Comparison of ENCODE assay signal across 1 cellular context in the genomic region with DNA sequence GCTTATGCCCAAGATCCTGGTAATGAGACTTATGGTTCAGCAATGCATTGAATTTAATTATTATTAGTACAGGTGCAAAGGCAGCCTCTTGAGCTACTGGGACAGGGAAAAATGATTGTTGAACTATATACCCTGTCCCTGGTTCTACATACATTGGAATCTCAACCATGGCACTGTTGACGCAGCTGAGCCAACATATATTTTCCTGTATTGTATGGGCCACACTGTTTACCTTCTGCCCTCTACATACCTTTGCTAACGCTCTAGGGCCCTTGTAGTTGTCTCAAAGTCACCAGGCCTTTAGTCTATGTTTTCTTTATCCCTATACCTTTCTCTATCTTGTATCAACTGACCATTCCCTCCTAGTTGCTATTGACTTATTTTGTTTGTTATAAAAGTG.
TF ChIP-seq lines count a peak whose summit lies in the region.

No MANE protein-coding gene starts in this region.

TF ChIP-seq in HepG2, 621 proteins besides CTCF, POLR2A, EP300 and RAD21 (continued from another document and continues in another):
- TF ChIP-seq HOXA3 (CRISPR knock-in tag; IDR thresholded peaks at IDR 0.05) (peak; percentile 46; the same call in 1 of the 2 replicates), KAT8 (CRISPR knock-in tag; IDR thresholded peaks at IDR 0.05) (no peak), ZNF788 (CRISPR knock-in tag; IDR thresholded peaks at IDR 0.05; ENCODE audit: borderline replicate concordance) (no peak), ZSCAN31 (CRISPR knock-in tag; IDR thresholded peaks at IDR 0.05; ENCODE audit: low read depth) (no peak), SMC3 (IDR thresholded peaks at IDR 0.05; ENCODE audit: low read length) (no peak), NR2F6 (IDR thresholded peaks at IDR 0.05) (no peak), NR2F6 (CRISPR knock-in tag; IDR thresholded peaks at IDR 0.05) (no peak), ATF3 (CRISPR knock-in tag; IDR thresholded peaks at IDR 0.05) (no peak), TEAD3 (CRISPR knock-in tag; optimal IDR thresholded peaks at IDR 0.05; ENCODE audit: borderline replicate concordance) (peak; percentile 71), CEBPB (IDR thresholded peaks at IDR 0.05; ENCODE audit: borderline replicate concordance, low read depth, low read length) (no peak), MTERF4 (CRISPR knock-in tag; IDR thresholded peaks at IDR 0.05) (no peak), SIN3A (IDR thresholded peaks at IDR 0.05; ENCODE audit: borderline replicate concordance, low read depth, low read length) (no peak), REXO4 (CRISPR knock-in tag; IDR thresholded peaks at IDR 0.05; ENCODE audit: borderline replicate concordance) (no peak), GFI1 (CRISPR knock-in tag; IDR thresholded peaks at IDR 0.05; ENCODE audit: borderline replicate concordance) (0 out of 2 replicates have a peak, but pooled peaks have one; percentile 28), TBX2 (CRISPR knock-in tag; IDR thresholded peaks at IDR 0.05; ENCODE audit: borderline replicate concordance) (peak; percentile 27; the same call in 1 of the 2 replicates), ZNF552 (CRISPR knock-in tag; IDR thresholded peaks at IDR 0.05; ENCODE audit: borderline replicate concordance) (no peak), ZNF382 (CRISPR knock-in tag; IDR thresholded peaks at IDR 0.05; ENCODE audit: borderline replicate concordance) (no peak), MAFG (CRISPR knock-in tag; IDR thresholded peaks at IDR 0.05) (no peak), CREM (IDR thresholded peaks at IDR 0.05) (0 out of 2 replicates have a peak, but pooled peaks have one; percentile 18), CREM (CRISPR knock-in tag; IDR thresholded peaks at IDR 0.05) (no peak), ZNF101 (CRISPR knock-in tag; IDR thresholded peaks at IDR 0.05; ENCODE audit: borderline replicate concordance, low read depth) (no peak), KDM5B (CRISPR knock-in tag; IDR thresholded peaks at IDR 0.05; ENCODE audit: borderline replicate concordance) (no peak), ZNF572 (CRISPR knock-in tag; IDR thresholded peaks at IDR 0.05) (no peak), ZNF772 (CRISPR knock-in tag; IDR thresholded peaks at IDR 0.05) (no peak), ZSCAN29 (CRISPR knock-in tag; conservative IDR thresholded peaks at IDR 0.05) (no peak), ZNF746 (CRISPR knock-in tag; IDR thresholded peaks at IDR 0.05) (no peak), SATB2 (CRISPR knock-in tag; IDR thresholded peaks at IDR 0.05) (no peak), JUNB (CRISPR knock-in tag; IDR thresholded peaks at IDR 0.05; ENCODE audit: borderline replicate concordance) (no peak), KLF16 (CRISPR knock-in tag; IDR thresholded peaks at IDR 0.05) (no peak), HDAC2 (CRISPR knock-in tag; IDR thresholded peaks at IDR 0.05) (peak; percentile 71), SIX1 (CRISPR knock-in tag; IDR thresholded peaks at IDR 0.05; ENCODE audit: borderline replicate concordance) (no peak; the same call in 1 of the 2 replicates), ZNF335 (CRISPR knock-in tag; IDR thresholded peaks at IDR 0.05) (no peak), ZBTB25 (CRISPR knock-in tag; IDR thresholded peaks at IDR 0.05) (no peak), ZNF180 (CRISPR knock-in tag; IDR thresholded peaks at IDR 0.05; ENCODE audit: borderline replicate concordance, low read depth) (no peak), ZHX1 (CRISPR knock-in tag; IDR thresholded peaks at IDR 0.05; ENCODE audit: low read depth) (no peak), ZNF232 (CRISPR knock-in tag; IDR thresholded peaks at IDR 0.05; ENCODE audit: borderline replicate concordance) (no peak), ELF3 (CRISPR knock-in tag; IDR thresholded peaks at IDR 0.05) (no peak), ZKSCAN5 (CRISPR knock-in tag; IDR thresholded peaks at IDR 0.05) (no peak), ESRRA (CRISPR knock-in tag; IDR thresholded peaks at IDR 0.05; ENCODE audit: low read depth) (no peak), RELA (CRISPR knock-in tag; IDR thresholded peaks at IDR 0.05) (no peak), ZFP1 (CRISPR knock-in tag; IDR thresholded peaks at IDR 0.05) (no peak), THRA (CRISPR knock-in tag; IDR thresholded peaks at IDR 0.05; ENCODE audit: borderline replicate concordance) (no peak), ZFP36 (IDR thresholded peaks at IDR 0.05; ENCODE audit: borderline replicate concordance, low read depth, low read length, partially characterized antibody) (no peak), CCAR2 (optimal IDR thresholded peaks at IDR 0.05; ENCODE audit: low read depth, low read length) (no peak), ZNF691 (CRISPR knock-in tag; IDR thresholded peaks at IDR 0.05; ENCODE audit: borderline replicate concordance, low read depth) (no peak), ZNF75D (CRISPR knock-in tag; IDR thresholded peaks at IDR 0.05; ENCODE audit: borderline replicate concordance) (no peak), SIX4 (CRISPR knock-in tag; IDR thresholded peaks at IDR 0.05) (peak; percentile 81), ZNF577 (CRISPR knock-in tag; IDR thresholded peaks at IDR 0.05; ENCODE audit: borderline replicate concordance, low read depth) (no peak), FOXM1 (CRISPR knock-in tag; IDR thresholded peaks at IDR 0.05) (no peak), POGZ (CRISPR knock-in tag; IDR thresholded peaks at IDR 0.05) (no peak), SIN3B (IDR thresholded peaks at IDR 0.05; ENCODE audit: low read length) (no peak), MLLT10 (CRISPR knock-in tag; IDR thresholded peaks at IDR 0.05) (no peak), NFKBIZ (CRISPR knock-in tag; IDR thresholded peaks at IDR 0.05) (no peak)
- TF ChIP-seq, protein P1, sequence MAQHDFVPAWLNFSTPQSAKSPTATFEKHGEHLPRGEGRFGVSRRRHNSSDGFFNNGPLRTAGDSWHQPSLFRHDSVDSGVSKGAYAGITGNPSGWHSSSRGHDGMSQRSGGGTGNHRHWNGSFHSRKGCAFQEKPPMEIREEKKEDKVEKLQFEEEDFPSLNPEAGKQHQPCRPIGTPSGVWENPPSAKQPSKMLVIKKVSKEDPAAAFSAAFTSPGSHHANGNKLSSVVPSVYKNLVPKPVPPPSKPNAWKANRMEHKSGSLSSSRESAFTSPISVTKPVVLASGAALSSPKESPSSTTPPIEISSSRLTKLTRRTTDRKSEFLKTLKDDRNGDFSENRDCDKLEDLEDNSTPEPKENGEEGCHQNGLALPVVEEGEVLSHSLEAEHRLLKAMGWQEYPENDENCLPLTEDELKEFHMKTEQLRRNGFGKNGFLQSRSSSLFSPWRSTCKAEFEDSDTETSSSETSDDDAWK (CRISPR knock-in tag; IDR thresholded peaks at IDR 0.05), result no peak
- TF ChIP-seq, protein P2, sequence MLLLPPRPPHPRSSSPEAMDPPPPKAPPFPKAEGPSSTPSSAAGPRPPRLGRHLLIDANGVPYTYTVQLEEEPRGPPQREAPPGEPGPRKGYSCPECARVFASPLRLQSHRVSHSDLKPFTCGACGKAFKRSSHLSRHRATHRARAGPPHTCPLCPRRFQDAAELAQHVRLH (CRISPR knock-in tag; IDR thresholded peaks at IDR 0.05; ENCODE audit: borderline replicate concordance, low read depth), result no peak
- TF ChIP-seq, protein P3, sequence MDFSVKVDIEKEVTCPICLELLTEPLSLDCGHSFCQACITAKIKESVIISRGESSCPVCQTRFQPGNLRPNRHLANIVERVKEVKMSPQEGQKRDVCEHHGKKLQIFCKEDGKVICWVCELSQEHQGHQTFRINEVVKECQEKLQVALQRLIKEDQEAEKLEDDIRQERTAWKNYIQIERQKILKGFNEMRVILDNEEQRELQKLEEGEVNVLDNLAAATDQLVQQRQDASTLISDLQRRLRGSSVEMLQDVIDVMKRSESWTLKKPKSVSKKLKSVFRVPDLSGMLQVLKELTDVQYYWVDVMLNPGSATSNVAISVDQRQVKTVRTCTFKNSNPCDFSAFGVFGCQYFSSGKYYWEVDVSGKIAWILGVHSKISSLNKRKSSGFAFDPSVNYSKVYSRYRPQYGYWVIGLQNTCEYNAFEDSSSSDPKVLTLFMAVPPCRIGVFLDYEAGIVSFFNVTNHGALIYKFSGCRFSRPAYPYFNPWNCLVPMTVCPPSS (IDR thresholded peaks at IDR 0.05), result no peak
- TF ChIP-seq, protein P4, sequence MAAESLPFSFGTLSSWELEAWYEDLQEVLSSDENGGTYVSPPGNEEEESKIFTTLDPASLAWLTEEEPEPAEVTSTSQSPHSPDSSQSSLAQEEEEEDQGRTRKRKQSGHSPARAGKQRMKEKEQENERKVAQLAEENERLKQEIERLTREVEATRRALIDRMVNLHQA (CRISPR knock-in tag; IDR thresholded peaks at IDR 0.05), result no peak
- TF ChIP-seq, protein P5, sequence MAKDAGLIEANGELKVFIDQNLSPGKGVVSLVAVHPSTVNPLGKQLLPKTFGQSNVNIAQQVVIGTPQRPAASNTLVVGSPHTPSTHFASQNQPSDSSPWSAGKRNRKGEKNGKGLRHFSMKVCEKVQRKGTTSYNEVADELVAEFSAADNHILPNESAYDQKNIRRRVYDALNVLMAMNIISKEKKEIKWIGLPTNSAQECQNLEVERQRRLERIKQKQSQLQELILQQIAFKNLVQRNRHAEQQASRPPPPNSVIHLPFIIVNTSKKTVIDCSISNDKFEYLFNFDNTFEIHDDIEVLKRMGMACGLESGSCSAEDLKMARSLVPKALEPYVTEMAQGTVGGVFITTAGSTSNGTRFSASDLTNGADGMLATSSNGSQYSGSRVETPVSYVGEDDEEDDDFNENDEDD (CRISPR knock-in tag; IDR thresholded peaks at IDR 0.05; ENCODE audit: borderline replicate concordance), result no peak
- TF ChIP-seq, protein P6, sequence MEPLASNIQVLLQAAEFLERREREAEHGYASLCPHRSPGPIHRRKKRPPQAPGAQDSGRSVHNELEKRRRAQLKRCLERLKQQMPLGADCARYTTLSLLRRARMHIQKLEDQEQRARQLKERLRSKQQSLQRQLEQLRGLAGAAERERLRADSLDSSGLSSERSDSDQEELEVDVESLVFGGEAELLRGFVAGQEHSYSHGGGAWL (CRISPR knock-in tag; IDR thresholded peaks at IDR 0.05), result no peak
